In genomic region chr19:11332822-11333221, GRCh38 we compare ENCODE assay signal across 23 cellular contexts. TPM values are rescaled to one million over a fixed set of nuclear protein-coding genes. Genes with fewer than 3 reads are reported as not detected.
"Had no signal": no experiment of that assay in that cellular context is flagged by ENCODE, and none has a peak within 500 bp of the region (broad histone marks: within the 10 kb centered on the region; RNA-seq: fewer than 3 reads in every experiment).

No MANE protein-coding gene starts in this region.

- H3K9ac ChIP-seq: parathyroid adenoma had no signal

- H3K36me3 ChIP-seq: ovary had no signal

- H3K27ac ChIP-seq: ovary, parathyroid adenoma, psoas muscle, right lobe of liver, sigmoid colon, stomach, thoracic aorta, thyroid gland, tibial nerve, upper lobe of left lung, vagina had no signal

- H3K79me2 ChIP-seq: parathyroid adenoma had no signal

- H3K27me3 ChIP-seq: ovary, right lobe of liver, sigmoid colon, stomach, thyroid gland, tibial nerve, upper lobe of left lung, vagina had no signal

- H3K4me1 ChIP-seq: parathyroid adenoma, psoas muscle, right lobe of liver, thyroid gland had no signal

- H3K4me3 ChIP-seq: ovary, psoas muscle, right lobe of liver, sigmoid colon, stomach, thoracic aorta, thyroid gland, tibial nerve, upper lobe of left lung, vagina had no signal

- DNase-seq: naive thymus-derived CD8-positive, alpha-beta T cell; nephron progenitor cell; occipital lobe; right lobe of liver; sigmoid colon; small intestine; stimulated activated CD4-positive, alpha-beta T cell treated with anti-CD3 and anti-CD28 coated beads, Interleukin-15, amount 100 ng/mL, for 24 hours; stimulated activated CD4-positive, alpha-beta T cell treated with anti-CD3 and anti-CD28 coated beads, Interleukin-2, amount 100 ng/mL, for 24 hours; stimulated activated CD4-positive, alpha-beta T cell treated with anti-CD3 and anti-CD28 coated beads, Interleukin-2, amount 100 ng/mL, for 48 hours; stimulated activated CD4-positive, alpha-beta T cell treated with anti-CD3 and anti-CD28 coated beads, Interleukin-4, amount 100 ng/mL, for 24 hours; stimulated activated naive B cell treated with anti-CD40 and anti-IgM and Interleukin-4, amounts not matched to agents 10 μg/mL and 1 μg/mL and 100 μg/mL, for 72 hours; stimulated activated naive CD4-positive, alpha-beta T cell treated with Interleukin-2 at 50 U/mL for 16 hours; stomach; thyroid gland; trophoblast cell; upper lobe of left lung had no signal

- H3K9me3 ChIP-seq: ovary, psoas muscle, right lobe of liver, sigmoid colon, stomach, thoracic aorta, thyroid gland, tibial nerve, upper lobe of left lung, vagina had no signal

RNA-seq across cellular contexts. Expression of gene TSPAN16, which starts 36.9 kb away (rescaled TPM):
- polyA plus RNA-seq: naive thymus-derived CD8-positive, alpha-beta T cell; ovary; psoas muscle; right cardiac atrium; small intestine; stomach had no signal
